Comparison of ENCODE assay signal across 13 cellular contexts in the genomic region with DNA sequence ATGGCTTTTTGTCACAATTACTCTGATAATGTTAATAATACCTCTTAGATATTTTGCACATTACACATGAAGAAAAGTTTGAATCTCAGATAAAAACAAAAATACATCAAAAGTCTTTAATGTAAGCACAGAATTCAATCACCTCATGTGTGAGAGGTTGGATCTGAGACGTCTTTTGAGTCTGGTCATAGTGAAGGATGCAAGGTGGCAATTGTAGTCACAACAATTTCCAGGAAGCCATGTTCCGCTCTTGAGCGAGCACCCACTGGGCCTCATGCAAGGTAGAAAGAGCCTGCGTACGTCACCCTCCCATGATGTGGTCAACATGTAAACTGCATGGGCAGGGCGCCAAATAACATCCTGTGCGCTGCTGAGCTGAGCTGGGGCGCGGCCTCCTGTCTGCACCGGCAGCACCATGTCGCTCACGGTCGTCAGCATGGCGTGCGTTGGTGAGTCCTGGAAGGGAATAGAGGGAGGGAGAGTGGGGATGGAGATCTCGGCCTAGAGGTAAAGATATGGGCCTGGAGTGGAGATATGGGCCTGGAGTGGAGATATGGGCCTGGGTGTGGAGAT. TPM values are rescaled to one million over a fixed set of nuclear protein-coding genes. Genes with fewer than 3 reads are reported as not detected.
"Had no signal": no experiment of that assay in that cellular context is flagged by ENCODE, and none has a peak within 500 bp of the region (broad histone marks: within the 10 kb centered on the region; RNA-seq: fewer than 3 reads in every experiment).

A gene (plus strand): TSS at position 383 of the 573 bp plus-strand sequence. CDS start 33 bp downstream, at position 416.

RNA-seq across cellular contexts. Expression of the gene that starts here (rescaled TPM):
- total RNA-seq: activated B cell treated with CpG ODN at 0.5 μM for 24 hours, astrocyte, bronchial epithelial cell, cardiac septum, chondrocyte, dermis blood vessel endothelial cell, endothelial cell of umbilical vein, esophagus squamous epithelium, fibroblast of lung, fibroblast of villous mesenchyme, gastroesophageal sphincter, glomerular endothelial cell had no signal
- polyA plus RNA-seq: endothelial cell of umbilical vein, fibroblast of lung, heart right ventricle had no signal
